17 cellular contexts compared by ENCODE assay signal in genomic region chr7:12401538-12402364, GRCh38. TPM values are rescaled to one million over a fixed set of nuclear protein-coding genes. Genes with fewer than 3 reads are reported as not detected.
DNase-seq lines count a peak whose midpoint lies in the region; ATAC-seq and TF ChIP-seq lines count a peak whose summit lies in the region.
"Had no signal": no experiment of that assay in that cellular context is flagged by ENCODE, and none has a peak within 500 bp of the region (broad histone marks: within the 10 kb centered on the region; RNA-seq: fewer than 3 reads in every experiment).

No MANE protein-coding gene starts in this region.

- TF ChIP-seq CTCF in HCT116 (IDR thresholded peaks at IDR 0.05 in 2 of 3, conservative IDR thresholded peaks at IDR 0.05 in 1 of 3; ENCODE audit: borderline replicate concordance in 1 of 3, insufficient read depth in 1 of 3, low read depth in 2 of 3, low read length in 2 of 3) (no peak), glutamatergic neuron (IDR thresholded peaks at IDR 0.05; ENCODE audit: partially characterized antibody, unreplicated experiment) (no peak), tibial artery (IDR thresholded peaks at IDR 0.05) (no peak)

- peaks cover 14% of the 10 kb centered on the region for H3K36me3 Mint-ChIP-seq in glutamatergic neuron (ENCODE audit: unreplicated experiment)

- H3K4me1 Mint-ChIP-seq in glutamatergic neuron (ENCODE audit: low read depth, unreplicated experiment), result no peaks in the 10 kb centered on the region

- peaks cover 8% of the 10 kb centered on the region for H3K9me3 Mint-ChIP-seq in glutamatergic neuron (ENCODE audit: unreplicated experiment)

- peaks cover 0 to 5% of the 10 kb centered on the region in 2 experiments; a peak in 1 of 4 replicates for H3K36me3 ChIP-seq in HCT116 (ENCODE audit: control insufficient read depth in 1 of 2, insufficient read depth in 2 of 2, low read length in 2 of 2)
- no peaks in the 10 kb centered on the region for H3K36me3 ChIP-seq in tibial artery
- H3K36me3 ChIP-seq: BLaER1 treated with 17β-estradiol and CSF1 and Interleukin-3, amounts not matched to agents 10 nM and 100 nM; heart right ventricle had no signal

- H3K4me1 ChIP-seq in HCT116 (ENCODE audit: control insufficient read depth in 1 of 2, insufficient read depth in 2 of 2, low read length in 2 of 2) (peaks cover 7 to 15% of the 10 kb centered on the region in 2 experiments), tibial artery (peaks cover 0 to 11% (median 8%) of the 10 kb centered on the region in 4 donors)
- H3K4me1 ChIP-seq: BLaER1 treated with 17β-estradiol and CSF1 and Interleukin-3, amounts not matched to agents 10 nM and 100 nM had no signal

- H2AFZ ChIP-seq in HCT116 (ENCODE audit: low read depth, low read length, poor library complexity, severe bottlenecking), result no peak overlapping the region

- DNase-seq in DMS 273 (lab: John Stamatoyannopoulos, UW; ENCODE audit: unreplicated experiment) (peak; percentile 19), DMS 273 treated with DMSO at 0.1 percent for 48 hours (lab: John Stamatoyannopoulos, UW) (no peak), HCT116 (ENCODE audit: low read depth, low spot score) (no peak), OCI-M1 (lab: John Stamatoyannopoulos, UW) (peak; percentile 52), glutamatergic neuron (no peak), cerebellum (ENCODE audit: low spot score) (no peak), tibial artery (no peak), RPMI8226 (no peak)
- DNase-seq: activated CD8-positive, alpha-beta T cell treated with anti-CD3 and anti-CD28 coated beads, Interleukin-2, amount 10 ng/mL, durations not matched to agents 7 days and 5 days; amygdala; effector memory CD4-positive, alpha-beta T cell; heart right ventricle; kidney glomerular epithelial cell; stimulated activated naive CD8-positive, alpha-beta T cell treated with anti-CD3 and anti-CD28 coated beads, Interleukin-15, Interleukin-2, amounts not matched to agents 100 U/mL and 50 U/mL, for 24 hours had no signal

- RAD21 ChIA-PET in HCT116 (lab: Charles Lee; ENCODE audit: low non-redundant PET in 1 of 2, low total read pairs in 2 of 2, uncharacterized antibody in 2 of 2, unreplicated experiment in 2 of 2), result no interaction called here

- BruUV-seq in HCT116 (replicated peaks; lab: Mats Ljungman, UMichigan), result no TSS peak

- peak overlapping the region in 1 of 2 experiments; percentile 75; a peak in 2 of 4 replicates for H3K4me3 ChIP-seq in HCT116 (replicated peaks in 1 of 2; ENCODE audit: low read depth in 1 of 2, low read length in 2 of 2)
- H3K4me3 ChIP-seq in tibial artery, result no peak overlapping the region
- H3K4me3 ChIP-seq: BLaER1 treated with 17β-estradiol and CSF1 and Interleukin-3, amounts not matched to agents 10 nM and 100 nM; heart right ventricle had no signal

- H3K27me3 ChIP-seq in HCT116 (ENCODE audit: insufficient read depth, low read length), result no peaks in the 10 kb centered on the region
- peaks cover 0 to 4% of the 10 kb centered on the region in 2 donors for H3K27me3 ChIP-seq in tibial artery

- H3K27ac ChIP-seq in HCT116 (ENCODE audit: low read depth, low read length), result no peak overlapping the region
- no peak overlapping the region for H3K27ac ChIP-seq in tibial artery
- H3K27ac ChIP-seq: 22Rv1; BLaER1 treated with 17β-estradiol and CSF1 and Interleukin-3, amounts not matched to agents 10 nM and 100 nM; heart right ventricle; VCaP had no signal

- TF ChIP-seq RAD21 in HCT116 (IDR thresholded peaks at IDR 0.05; ENCODE audit: low read depth), result no peak

- POLR2A ChIA-PET in HCT116 (lab: Charles Lee), result no interaction called here

- no peaks in the 10 kb centered on the region for H3K27me3 Mint-ChIP-seq in glutamatergic neuron (ENCODE audit: unreplicated experiment)

- no peak overlapping the region for H3K9ac ChIP-seq in HCT116 (ENCODE audit: low read length)
- H3K9ac ChIP-seq: BLaER1 treated with 17β-estradiol and CSF1 and Interleukin-3, amounts not matched to agents 10 nM and 100 nM had no signal

- peaks cover 65% of the 10 kb centered on the region for H3K79me2 ChIP-seq in HCT116 (ENCODE audit: insufficient read depth, low read length)

- H3K9me3 ChIP-seq in HCT116 (ENCODE audit: control insufficient read depth in 1 of 2, insufficient read depth in 1 of 2, low read depth in 1 of 2, low read length in 2 of 2) (peaks cover 6 to 15% of the 10 kb centered on the region in 2 experiments; a peak in 1 of 4 replicates), tibial artery (no peaks in the 10 kb centered on the region)

- peak overlapping the region; percentile 97 for H3K4me2 ChIP-seq in HCT116 (ENCODE audit: low read length)
- H3K4me2 ChIP-seq: BLaER1 treated with 17β-estradiol and CSF1 and Interleukin-3, amounts not matched to agents 10 nM and 100 nM had no signal

- no peaks in the 10 kb centered on the region for H4K20me1 ChIP-seq in HCT116 (ENCODE audit: insufficient read depth)
- H4K20me1 ChIP-seq: BLaER1 treated with 17β-estradiol and CSF1 and Interleukin-3, amounts not matched to agents 10 nM and 100 nM had no signal

- intact Hi-C loops in HCT116 (cut with micrococcal nuclease) (no loop called here), tibial artery (cut with DNase I; ENCODE audit: low total_unique reads) (no loop called here)

- H3K9me2 ChIP-seq in HCT116 (ENCODE audit: insufficient read depth), result no peaks in the 10 kb centered on the region

- ATAC-seq in HCT116, result no peak
- ATAC-seq: activated CD8-positive, alpha-beta T cell treated with anti-CD3 and anti-CD28 coated beads, Interleukin-2, amount 10 ng/mL, durations not matched to agents 7 days and 5 days; heart right ventricle; stimulated activated naive CD8-positive, alpha-beta T cell treated with anti-CD3 and anti-CD28 coated beads, Interleukin-15, Interleukin-2, amounts not matched to agents 100 U/mL and 50 U/mL, for 24 hours had no signal

- H3K27ac Mint-ChIP-seq in glutamatergic neuron (ENCODE audit: unreplicated experiment), result no peak overlapping the region
- H3K27ac Mint-ChIP-seq: activated CD8-positive, alpha-beta T cell treated with anti-CD3 and anti-CD28 coated beads, Interleukin-2, amount 10 ng/mL, durations not matched to agents 7 days and 5 days had no signal

- CTCF ChIA-PET in HCT116 (lab: Charles Lee), result interaction anchor here (1.3 kb wide), 1 partner anchor 13 kb away, joined by 3 read pairs; no protein-coding TSS in a partner anchor

- TF ChIP-seq POLR2A in HCT116 (IDR thresholded peaks at IDR 0.05; ENCODE audit: borderline replicate concordance, extremely low read depth, insufficient read depth, insufficient read length), result no peak

- peak overlapping the region; percentile 81 for H3K4me3 Mint-ChIP-seq in glutamatergic neuron (ENCODE audit: unreplicated experiment)

TF ChIP-seq in HCT116, 20 proteins besides CTCF, POLR2A, EP300 and RAD21:
- TF ChIP-seq POLR2AphosphoS5 (IDR thresholded peaks at IDR 0.05; ENCODE audit: low read depth, low read length) (no peak), EZH2phosphoT487 (IDR thresholded peaks at IDR 0.05; ENCODE audit: borderline replicate concordance) (no peak), EGR1 (IDR thresholded peaks at IDR 0.05; ENCODE audit: low read depth) (no peak)

RNA-seq across cellular contexts. Expression of gene VWDE, which starts 1.9 kb away (rescaled TPM):
- 13.7 TPM for total RNA-seq in HCT116 (2021; ENCODE audit: unreplicated experiment)
- 8.7 and 9.4 TPM in 2 replicates for polyA plus RNA-seq in HCT116 (2012)
- total RNA-seq in glutamatergic neuron (ENCODE audit: unreplicated experiment), result 12.4 TPM
- total RNA-seq in cerebellum, result 7.2 TPM
- polyA plus RNA-seq: heart right ventricle had no signal

Comparison
In these comparisons a context has a peak if more than half of its experiments do, and no peak if none do; other contexts are left out.
1. DNase-seq: peak in DMS 273 (single experiment) and OCI-M1 (single experiment); none in DMS 273 treated with DMSO at 0.1 percent for 48 hours (single experiment), HCT116 (single experiment), glutamatergic neuron (single experiment), cerebellum (single experiment), tibial artery (0 of 2) and RPMI8226 (single experiment).